Comparison of ENCODE assay signal across 32 cellular contexts in the genomic region with DNA sequence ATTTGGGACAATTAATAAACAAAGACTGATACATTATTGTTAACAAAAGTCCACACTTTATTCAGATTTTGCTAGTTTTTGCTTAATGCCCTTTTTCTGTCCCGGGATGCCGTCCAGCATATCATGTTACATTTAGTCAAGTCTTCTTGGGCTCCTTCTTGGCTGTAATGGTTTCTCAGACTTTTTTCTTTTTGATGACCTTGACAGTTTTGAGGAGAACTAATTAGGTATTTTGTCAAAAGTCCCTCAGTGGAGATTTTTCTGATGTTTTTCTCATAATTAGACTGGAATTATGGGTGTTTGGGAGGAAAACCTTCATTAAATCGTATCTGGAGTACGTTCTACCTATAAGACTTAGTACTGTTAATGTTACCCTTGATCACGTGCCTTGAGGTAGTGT.
"Had no signal": no experiment of that assay in that cellular context is flagged by ENCODE, and none has a peak within 500 bp of the region (broad histone marks: within the 10 kb centered on the region; RNA-seq: fewer than 3 reads in every experiment).

No MANE protein-coding gene starts in this region.

- H3K4me1 ChIP-seq: adrenal gland, body of pancreas, breast epithelium had no signal

- H3K9me3 ChIP-seq: adrenal gland, body of pancreas, breast epithelium had no signal

- H3K27me3 ChIP-seq: adrenal gland, body of pancreas, brain microvascular endothelial cell, breast epithelium had no signal

- H3K4me3 ChIP-seq: adrenal gland, body of pancreas, breast epithelium had no signal

- H3K27ac ChIP-seq: adrenal gland, body of pancreas, brain microvascular endothelial cell, breast epithelium, VCaP had no signal

- ATAC-seq: activated CD8-positive, alpha-beta memory T cell treated with anti-CD3 and anti-CD28 coated beads, Interleukin-2, amount 10 ng/mL, durations not matched to agents 7 days and 5 days; activated CD8-positive, alpha-beta T cell treated with anti-CD3 and anti-CD28 coated beads, Interleukin-2, amount 10 ng/mL, durations not matched to agents 7 days and 5 days; activated naive CD4-positive, alpha-beta T cell treated with anti-CD3 and anti-CD28 coated beads, Interleukin-2, amount 50 U/mL, for 72 hours; body of pancreas had no signal

- H3K36me3 ChIP-seq: adrenal gland, brain microvascular endothelial cell, breast epithelium had no signal

- DNase-seq: activated B cell treated with CpG ODN at 0.5 μM for 24 hours; activated CD4-positive, alpha-beta memory T cell treated with anti-CD3 and anti-CD28 coated beads, Interleukin-2, amount 10 ng/mL, durations not matched to agents 7 days and 5 days; activated CD4-positive, alpha-beta T cell treated with anti-CD3 and anti-CD28 coated beads for 4 hours; activated CD4-positive, alpha-beta T cell treated with anti-CD3 and anti-CD28 coated beads, Interleukin-2, amount 10 ng/mL, durations not matched to agents 24 days and 14 days; activated CD4-positive, alpha-beta T cell treated with anti-CD3 and anti-CD28 coated beads, Interleukin-2, amount 50 U/mL, for 1 hour; activated CD4-positive, alpha-beta T cell treated with anti-CD3 and anti-CD28 coated beads, Interleukin-2, amount 50 U/mL, for 4 hours; activated CD4-positive, CD25-positive, alpha-beta regulatory T cell treated with anti-CD3 and anti-CD28 coated beads, Interleukin-2, amount 50 U/mL, for 72 hours; activated CD8-positive, alpha-beta memory T cell treated with anti-CD3 and anti-CD28 coated beads for 24 hours; activated CD8-positive, alpha-beta memory T cell treated with anti-CD3 and anti-CD28 coated beads, Interleukin-2, amount 10 ng/mL, durations not matched to agents 7 days and 5 days; activated CD8-positive, alpha-beta memory T cell treated with anti-CD3 and anti-CD28 coated beads, Interleukin-2, amount 50 U/mL, for 48 hours; activated CD8-positive, alpha-beta T cell treated with anti-CD3 and anti-CD28 coated beads, Interleukin-2, amount 10 ng/mL, durations not matched to agents 7 days and 5 days; activated effector memory CD4-positive, alpha-beta T cell treated with anti-CD3 and anti-CD28 coated beads, Interleukin-2, amount 50 U/mL, for 16 hours; activated gamma-delta T cell treated with Interleukin-2 at 50 U/mL for 16 hours; activated naive CD4-positive, alpha-beta T cell; activated naive CD4-positive, alpha-beta T cell treated with anti-CD3 and anti-CD28 coated beads for 36 hours; activated naive CD4-positive, alpha-beta T cell treated with anti-CD3 and anti-CD28 coated beads, Interleukin-2, amount 50 U/mL, for 16 hours; activated naive CD8-positive, alpha-beta T cell treated with anti-CD3 and anti-CD28 coated beads for 36 hours; activated T-cell treated with anti-CD3 and anti-CD28 coated beads, Interleukin-2, amount 50 U/mL, for 24 hours; activated T-cell treated with anti-CD3 and anti-CD28 coated beads, Interleukin-2, amount 50 U/mL, for 48 hours; adrenal gland; amniotic stem cell; aorta; body of pancreas; brain microvascular endothelial cell; central memory CD4-positive, alpha-beta T cell; T-helper 2 cell; T-helper 9 cell had no signal

- FAIRE-seq: astrocyte, TTC549 had no signal
